In the genomic region with DNA sequence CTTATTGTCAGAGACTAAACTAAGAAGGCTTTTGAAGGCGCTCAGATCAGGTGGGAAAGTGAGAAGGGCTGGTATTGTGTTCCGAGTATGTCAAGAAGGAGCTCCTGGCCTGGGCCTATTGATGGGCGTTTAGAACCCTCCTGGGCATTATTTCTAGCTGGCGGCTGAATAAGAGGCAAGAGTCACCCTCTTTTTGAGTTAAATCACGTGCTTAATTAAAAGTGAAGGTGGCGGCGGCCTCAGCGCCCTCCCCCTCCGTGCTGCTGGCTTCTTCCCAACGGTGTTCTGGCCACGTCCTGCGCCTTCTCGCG, we compare ENCODE assay signal across 1 cellular context.
TF ChIP-seq lines count a peak whose summit lies in the region.

No MANE protein-coding gene starts in this region.

TF ChIP-seq in liver, 16 proteins besides CTCF, POLR2A, EP300 and RAD21 (continued from another document):
- no peak for TF ChIP-seq EGR1 (IDR thresholded peaks at IDR 0.05; ENCODE audit: low read depth in 2 of 2)
- no peak for TF ChIP-seq HNF4A (conservative IDR thresholded peaks at IDR 0.05)
TF ChIP-seq in liver: peak in this region for 0.
